ENCODE assay signal across 8 cellular contexts in genomic region chr3:116000315-116000714, GRCh38.
A peak's percentile ranks its signal among the peaks of the same experiment; 100 is the strongest.
DNase-seq lines count a peak whose midpoint lies in the region; TF ChIP-seq lines count a peak whose summit lies in the region.

No MANE protein-coding gene starts in this region.

- no peak for TF ChIP-seq CTCF in GM06990 (IDR thresholded peaks at IDR 0.05; ENCODE audit: insufficient read depth, low read length, poor library complexity, severe bottlenecking)
- TF ChIP-seq CTCF in MM.1S (IDR thresholded peaks at IDR 0.05; ENCODE audit: low read length), result no peak

- no peaks in the 10 kb centered on the region for H3K9me3 Mint-ChIP-seq in activated T-helper 1 cell treated with anti-CD3 and anti-CD28 coated beads, Interleukin-12 subunit alpha, Interleukin-12 subunit beta, Interleukin-2, Interleukin-4 antibody, amounts not matched to agents 30 ng/mL and 10 ng/mL and 1 ng/mL, durations not matched to agents 14 hours and 24 hours and 36 hours
- H3K9me3 Mint-ChIP-seq in activated CD4-positive, alpha-beta T cell treated with anti-CD3 and anti-CD28 coated beads, Interleukin-2, amount 10 ng/mL, durations not matched to agents 7 days and 5 days, result no peaks in the 10 kb centered on the region

- no peaks in the 10 kb centered on the region for H3K36me3 Mint-ChIP-seq in activated T-helper 1 cell treated with anti-CD3 and anti-CD28 coated beads, Interleukin-12 subunit alpha, Interleukin-12 subunit beta, Interleukin-2, Interleukin-4 antibody, amounts not matched to agents 30 ng/mL and 10 ng/mL and 1 ng/mL, durations not matched to agents 14 hours and 24 hours and 36 hours (ENCODE audit: low read depth)
- no peaks in the 10 kb centered on the region for H3K36me3 Mint-ChIP-seq in activated CD4-positive, alpha-beta T cell treated with anti-CD3 and anti-CD28 coated beads, Interleukin-2, amount 10 ng/mL, durations not matched to agents 7 days and 5 days (ENCODE audit: low read depth)

- CTCF ChIA-PET in activated CD4-positive, alpha-beta T cell treated with anti-CD3 and anti-CD28 coated beads, Interleukin-2, amount 10 ng/mL, durations not matched to agents 7 days and 5 days (lab: Charles Lee), result no interaction called here

- intact Hi-C loops in activated T-helper 1 cell treated with anti-CD3 and anti-CD28 coated beads, Interleukin-12 subunit alpha, Interleukin-12 subunit beta, Interleukin-2, Interleukin-4 antibody, amounts not matched to agents 30 ng/mL and 10 ng/mL and 1 ng/mL, durations not matched to agents 14 hours and 24 hours and 36 hours (cut with micrococcal nuclease), result no loop called here

- H3K4me3 ChIP-seq in GM06990 (replicated peaks; ENCODE audit: low read depth, low read length) (no peak overlapping the region), MM.1S (ENCODE audit: low read length) (no peak overlapping the region), Karpas-422 (ENCODE audit: low read length) (no peak overlapping the region)

- no peaks in the 10 kb centered on the region for H3F3A ChIP-seq in MM.1S (ENCODE audit: insufficient read depth, low read length)

- no peaks in the 10 kb centered on the region for H3K27me3 Mint-ChIP-seq in activated T-helper 1 cell treated with anti-CD3 and anti-CD28 coated beads, Interleukin-12 subunit alpha, Interleukin-12 subunit beta, Interleukin-2, Interleukin-4 antibody, amounts not matched to agents 30 ng/mL and 10 ng/mL and 1 ng/mL, durations not matched to agents 14 hours and 24 hours and 36 hours (ENCODE audit: insufficient read depth)
- no peaks in the 10 kb centered on the region for H3K27me3 Mint-ChIP-seq in activated CD4-positive, alpha-beta T cell treated with anti-CD3 and anti-CD28 coated beads, Interleukin-2, amount 10 ng/mL, durations not matched to agents 7 days and 5 days

- in situ Hi-C loops in KBM-7 (cut with MboI; ENCODE audit: low pct_unique_long_range_greater_than_20kb, low sequenced_read_pairs), result no loop called here

- H3K79me2 ChIP-seq in MM.1S (ENCODE audit: low read length), result no peaks in the 10 kb centered on the region
- H3K79me2 ChIP-seq in Karpas-422 (ENCODE audit: low read length), result no peaks in the 10 kb centered on the region

- POLR2A ChIA-PET in activated CD4-positive, alpha-beta T cell treated with anti-CD3 and anti-CD28 coated beads, Interleukin-2, amount 10 ng/mL, durations not matched to agents 7 days and 5 days (lab: Charles Lee), result no interaction called here

- no peaks in the 10 kb centered on the region for H3K36me3 ChIP-seq in GM06990 (ENCODE audit: control insufficient read depth, insufficient read depth, low read length)
- H3K36me3 ChIP-seq in MM.1S (replicated peaks; ENCODE audit: insufficient read depth, low read length), result no peaks in the 10 kb centered on the region
- no peaks in the 10 kb centered on the region for H3K36me3 ChIP-seq in Karpas-422 (ENCODE audit: insufficient read depth, low read length)

- no peaks in the 10 kb centered on the region for H3K4me1 Mint-ChIP-seq in activated T-helper 1 cell treated with anti-CD3 and anti-CD28 coated beads, Interleukin-12 subunit alpha, Interleukin-12 subunit beta, Interleukin-2, Interleukin-4 antibody, amounts not matched to agents 30 ng/mL and 10 ng/mL and 1 ng/mL, durations not matched to agents 14 hours and 24 hours and 36 hours (ENCODE audit: low read depth)
- H3K4me1 Mint-ChIP-seq in activated CD4-positive, alpha-beta T cell treated with anti-CD3 and anti-CD28 coated beads, Interleukin-2, amount 10 ng/mL, durations not matched to agents 7 days and 5 days, result no peaks in the 10 kb centered on the region

- H3K4me2 ChIP-seq in MM.1S (ENCODE audit: low read depth, low read length), result no peak overlapping the region
- H3K4me2 ChIP-seq in Karpas-422 (ENCODE audit: low read depth, low read length, poor library complexity, severe bottlenecking), result no peak overlapping the region

- H4K20me1 ChIP-seq in MM.1S (ENCODE audit: insufficient read depth, low read length) (no peaks in the 10 kb centered on the region), Karpas-422 (ENCODE audit: insufficient read depth, low read depth, low read length) (no peaks in the 10 kb centered on the region)

- H3K4me1 ChIP-seq in MM.1S (ENCODE audit: low read length) (no peaks in the 10 kb centered on the region), Karpas-422 (ENCODE audit: low read length) (no peaks in the 10 kb centered on the region)

- H3K9me2 ChIP-seq in MM.1S (replicated peaks; ENCODE audit: insufficient read depth, low read length) (no peaks in the 10 kb centered on the region), Karpas-422 (replicated peaks; ENCODE audit: insufficient read depth, low read length) (no peaks in the 10 kb centered on the region)

- no peak overlapping the region for H3K9ac ChIP-seq in MM.1S (ENCODE audit: low read length)
- H3K9ac ChIP-seq in Karpas-422 (ENCODE audit: low read length), result no peak overlapping the region

- H3K27ac ChIP-seq in MM.1S (ENCODE audit: low read length), result no peak overlapping the region
- no peak overlapping the region for H3K27ac ChIP-seq in Karpas-422 (ENCODE audit: low read length)

- no peak overlapping the region for H3K4me3 Mint-ChIP-seq in activated T-helper 1 cell treated with anti-CD3 and anti-CD28 coated beads, Interleukin-12 subunit alpha, Interleukin-12 subunit beta, Interleukin-2, Interleukin-4 antibody, amounts not matched to agents 30 ng/mL and 10 ng/mL and 1 ng/mL, durations not matched to agents 14 hours and 24 hours and 36 hours
- no peak overlapping the region for H3K4me3 Mint-ChIP-seq in activated CD4-positive, alpha-beta T cell treated with anti-CD3 and anti-CD28 coated beads, Interleukin-2, amount 10 ng/mL, durations not matched to agents 7 days and 5 days

- no peaks in the 10 kb centered on the region for H3K27me3 ChIP-seq in GM06990 (replicated peaks; ENCODE audit: control insufficient read depth, insufficient read depth, low read length)
- H3K27me3 ChIP-seq in MM.1S (replicated peaks; ENCODE audit: insufficient read depth, low read length), result no peaks in the 10 kb centered on the region
- H3K27me3 ChIP-seq in Karpas-422 (ENCODE audit: low read length), result no peaks in the 10 kb centered on the region

- H3K9me3 ChIP-seq in MM.1S (replicated peaks; ENCODE audit: insufficient read depth, low read length) (no peaks in the 10 kb centered on the region), Karpas-422 (ENCODE audit: low read length) (no peaks in the 10 kb centered on the region)

- peak; percentile 53 for DNase-seq in GM06990 (ENCODE audit: extremely low read depth, insufficient read length)
- peak; percentile 91 for DNase-seq in HCEC 1CT
- peak; percentile 12 for DNase-seq in MM.1S
- peak; percentile 95 for DNase-seq in glomerular visceral epithelial cell (ENCODE audit: extremely low spot score)
- DNase-seq in KBM-7, result no peak
- no peak for DNase-seq in activated T-helper 1 cell treated with anti-CD3 and anti-CD28 coated beads, Interleukin-12 subunit alpha, Interleukin-12 subunit beta, Interleukin-2, Interleukin-4 antibody, amounts not matched to agents 30 ng/mL and 10 ng/mL and 1 ng/mL, durations not matched to agents 14 hours and 24 hours and 36 hours (ENCODE audit: low spot score)
- no peak for DNase-seq in Karpas-422
- DNase-seq in activated CD4-positive, alpha-beta T cell treated with anti-CD3 and anti-CD28 coated beads, Interleukin-2, amount 10 ng/mL, durations not matched to agents 7 days and 5 days, result no peak

- H3K27ac Mint-ChIP-seq in activated T-helper 1 cell treated with anti-CD3 and anti-CD28 coated beads, Interleukin-12 subunit alpha, Interleukin-12 subunit beta, Interleukin-2, Interleukin-4 antibody, amounts not matched to agents 30 ng/mL and 10 ng/mL and 1 ng/mL, durations not matched to agents 14 hours and 24 hours and 36 hours, result no peak overlapping the region
- H3K27ac Mint-ChIP-seq in activated CD4-positive, alpha-beta T cell treated with anti-CD3 and anti-CD28 coated beads, Interleukin-2, amount 10 ng/mL, durations not matched to agents 7 days and 5 days, result no peak overlapping the region

- H2AFZ ChIP-seq in MM.1S (ENCODE audit: low read length) (no peak overlapping the region), Karpas-422 (ENCODE audit: low read length) (no peak overlapping the region)

Comparison
In these comparisons a context has a peak if more than half of its experiments do, and no peak if none do; other contexts are left out.
1. DNase-seq: peak in GM06990 (single experiment), HCEC 1CT (single experiment), MM.1S (single experiment) and glomerular visceral epithelial cell (single experiment); none in KBM-7 (single experiment), activated T-helper 1 cell treated with anti-CD3 and anti-CD28 coated beads, Interleukin-12 subunit alpha, Interleukin-12 subunit beta, Interleukin-2, Interleukin-4 antibody, amounts not matched to agents 30 ng/mL and 10 ng/mL and 1 ng/mL, durations not matched to agents 14 hours and 24 hours and 36 hours (single experiment), Karpas-422 (single experiment) and activated CD4-positive, alpha-beta T cell treated with anti-CD3 and anti-CD28 coated beads, Interleukin-2, amount 10 ng/mL, durations not matched to agents 7 days and 5 days (single experiment).